In genomic region chr2:15745329-15745728, GRCh38 we compare ENCODE assay signal across 13 cellular contexts.
A peak's percentile ranks its signal among the peaks of the same experiment; 100 is the strongest.
DNase-seq lines count a peak whose midpoint lies in the region; ATAC-seq and TF ChIP-seq lines count a peak whose summit lies in the region.
"Had no signal": no experiment of that assay in that cellular context is flagged by ENCODE, and none has a peak within 500 bp of the region (broad histone marks: within the 10 kb centered on the region; RNA-seq: fewer than 3 reads in every experiment).

No MANE protein-coding gene starts in this region.

- H3K9me3 Mint-ChIP-seq in Caco-2 (ENCODE audit: unreplicated experiment) = peaks cover 9% of the 10 kb centered on the region
- H3K9me3 Mint-ChIP-seq in nephron progenitor cell = peaks cover 20% of the 10 kb centered on the region
- no peaks in the 10 kb centered on the region for H3K9me3 Mint-ChIP-seq in osteocyte (ENCODE audit: unreplicated experiment)
- H3K9me3 Mint-ChIP-seq: CD4-positive, alpha-beta T cell had no signal

- TF ChIP-seq POLR2A in thyroid gland (IDR thresholded peaks at IDR 0.05) = no peak

- H3K27ac Mint-ChIP-seq in Caco-2 (ENCODE audit: unreplicated experiment) (peak overlapping the region; percentile 93), nephron progenitor cell (peak overlapping the region; percentile 60), osteocyte (ENCODE audit: unreplicated experiment) (no peak overlapping the region)
- H3K27ac Mint-ChIP-seq: B cell; CD4-positive, alpha-beta T cell had no signal

- H3K27me3 ChIP-seq in Caco-2 (replicated peaks; ENCODE audit: control insufficient read depth, insufficient read depth, low read length) (no peaks in the 10 kb centered on the region), thyroid gland (no peaks in the 10 kb centered on the region)

- H3K4me3 ChIP-seq in Caco-2 (ENCODE audit: low read depth, low read length) (no peak overlapping the region), fibroblast of villous mesenchyme (ENCODE audit: low read depth, low read length) (no peak overlapping the region), thyroid gland (replicated peaks in 1 of 3) (no peak overlapping the region)

- intact Hi-C loops in Caco-2 (cut with micrococcal nuclease; ENCODE audit: unreplicated experiment) (loop anchor here (5.0 kb wide), 1 partner anchor 108 kb away; no protein-coding TSS in a partner anchor), thyroid gland (cut with DNase I) (no loop called here)

- TF ChIP-seq CTCF in Caco-2 (IDR thresholded peaks at IDR 0.05; ENCODE audit: insufficient read depth in 1 of 2, low read depth in 1 of 2, low read length in 1 of 2, severe bottlenecking in 1 of 2, unreplicated experiment in 1 of 2) (no peak), fibroblast of villous mesenchyme (IDR thresholded peaks at IDR 0.05; ENCODE audit: insufficient read depth, low read depth, low read length) (no peak), nephron progenitor cell (IDR thresholded peaks at IDR 0.05) (no peak), osteocyte (IDR thresholded peaks at IDR 0.05) (no peak), thyroid gland (IDR thresholded peaks at IDR 0.05) (no peak)

- WGBS in thyroid gland, 2 donors = 84 to 85% methylated on average over 3 of the region's 3 CpGs

- no peak overlapping the region for H3K27ac ChIP-seq in thyroid gland

- H3K9me3 ChIP-seq in Caco-2 = no peaks in the 10 kb centered on the region
- H3K9me3 ChIP-seq in thyroid gland = no peaks in the 10 kb centered on the region

- H3K4me3 Mint-ChIP-seq in Caco-2 (ENCODE audit: unreplicated experiment) = no peak overlapping the region
- no peak overlapping the region for H3K4me3 Mint-ChIP-seq in nephron progenitor cell
- H3K4me3 Mint-ChIP-seq in osteocyte (ENCODE audit: unreplicated experiment) = no peak overlapping the region
- H3K4me3 Mint-ChIP-seq: B cell; CD4-positive, alpha-beta T cell; H9 had no signal

- CTCF ChIA-PET in Caco-2 (lab: Charles Lee) = no interaction called here

- no TSS peak for BruUV-seq in Caco-2 (replicated peaks; lab: Mats Ljungman, UMichigan)

- H3K4me1 ChIP-seq in Caco-2 (peaks cover 50% of the 10 kb centered on the region), thyroid gland (peaks cover 10 to 35% of the 10 kb centered on the region in 2 donors)

- H3K36me3 Mint-ChIP-seq in Caco-2 (ENCODE audit: insufficient read depth, unreplicated experiment) (no peaks in the 10 kb centered on the region), nephron progenitor cell (ENCODE audit: low read depth) (peaks cover 14% of the 10 kb centered on the region), osteocyte (ENCODE audit: unreplicated experiment) (no peaks in the 10 kb centered on the region)

- POLR2A ChIA-PET in Caco-2 (lab: Charles Lee) = no interaction called here

- no peak for DNase-seq in Caco-2
- DNase-seq in SK-N-DZ (ENCODE audit: low spot score) = peak; percentile 93
- DNase-seq in fibroblast of villous mesenchyme (ENCODE audit: low read depth) = peak; percentile 44
- no peak for DNase-seq in nephron progenitor cell
- DNase-seq in osteocyte (ENCODE audit: extremely low spot score, unreplicated experiment) = no peak
- DNase-seq in thyroid gland = no peak
- DNase-seq: C1 segment of cervical spinal cord; CD4-positive, alpha-beta T cell; EL; GOT3; H9 had no signal

- no peak for ATAC-seq in HG02973 (IDR thresholded peaks at IDR 0.05; ENCODE audit: unreplicated experiment)

- H3K4me1 Mint-ChIP-seq in Caco-2 (ENCODE audit: low read depth, unreplicated experiment) = peaks cover 25% of the 10 kb centered on the region
- peaks cover 55% of the 10 kb centered on the region for H3K4me1 Mint-ChIP-seq in nephron progenitor cell
- H3K4me1 Mint-ChIP-seq in osteocyte (ENCODE audit: unreplicated experiment) = peaks cover 26% of the 10 kb centered on the region
- H3K4me1 Mint-ChIP-seq: B cell had no signal

- no peaks in the 10 kb centered on the region for H3K27me3 Mint-ChIP-seq in Caco-2 (ENCODE audit: insufficient read depth, unreplicated experiment)
- H3K27me3 Mint-ChIP-seq in nephron progenitor cell (ENCODE audit: low read depth, poor library complexity) = peaks cover 2% of the 10 kb centered on the region
- peaks cover 28% of the 10 kb centered on the region for H3K27me3 Mint-ChIP-seq in osteocyte (ENCODE audit: unreplicated experiment)

- H3K36me3 ChIP-seq in Caco-2 (ENCODE audit: control insufficient read depth, insufficient read depth, low read length) (no peaks in the 10 kb centered on the region), thyroid gland (no peaks in the 10 kb centered on the region)

Comparison
In these comparisons a context has a peak if more than half of its experiments do, and no peak if none do; other contexts are left out.
1. DNase-seq: peak in SK-N-DZ (single experiment) and fibroblast of villous mesenchyme (single experiment); none in Caco-2 (0 of 2), nephron progenitor cell (single experiment), osteocyte (single experiment) and thyroid gland (0 of 2).